ENCODE assay signal across 1 cellular context in genomic region chr3:5116568-5116967, GRCh38.
TF ChIP-seq lines count a peak whose summit lies in the region.

No MANE protein-coding gene starts in this region.

TF ChIP-seq in HepG2, 621 proteins besides CTCF, POLR2A, EP300 and RAD21:
- TF ChIP-seq IRF1 (CRISPR knock-in tag; IDR thresholded peaks at IDR 0.05; ENCODE audit: low read depth) (no peak), ATF2 (CRISPR knock-in tag; IDR thresholded peaks at IDR 0.05) (no peak), TEAD3 (CRISPR knock-in tag; optimal IDR thresholded peaks at IDR 0.05; ENCODE audit: borderline replicate concordance) (peak; percentile 15), ZNF878 (CRISPR knock-in tag; IDR thresholded peaks at IDR 0.05) (no peak), CENPX (CRISPR knock-in tag; IDR thresholded peaks at IDR 0.05) (no peak)
